10 cellular contexts compared by ENCODE assay signal in genomic region chr17:18129041-18129502, GRCh38. TPM values are rescaled to one million over a fixed set of nuclear protein-coding genes. Genes with fewer than 3 reads are reported as not detected.
DNase-seq lines count a peak whose midpoint lies in the region; ATAC-seq and TF ChIP-seq lines count a peak whose summit lies in the region.
"Had no signal": no experiment of that assay in that cellular context is flagged by ENCODE, and none has a peak within 500 bp of the region (broad histone marks: within the 10 kb centered on the region; RNA-seq: fewer than 3 reads in every experiment).

No MANE protein-coding gene starts in this region.

- TF ChIP-seq CTCF in SK-N-SH (IDR thresholded peaks at IDR 0.05) (no peak), upper lobe of right lung (IDR thresholded peaks at IDR 0.05) (no peak)

- H3K9me3 ChIP-seq in SK-N-SH (no peaks in the 10 kb centered on the region), upper lobe of right lung (no peaks in the 10 kb centered on the region), Karpas-422 (ENCODE audit: low read length) (no peaks in the 10 kb centered on the region)
- no peaks in the 10 kb centered on the region for H3K9me3 ChIP-seq in effector memory CD4-positive, alpha-beta T cell (ENCODE audit: control insufficient read depth, low read length)

- H3K4me2 ChIP-seq in SK-N-SH = no peak overlapping the region
- H3K4me2 ChIP-seq in Karpas-422 (ENCODE audit: low read depth, low read length, poor library complexity, severe bottlenecking) = no peak overlapping the region

- ATAC-seq in SK-N-SH treated with all-trans-retinoic acid at 6 μM for 48 hours (peak; percentile 80), upper lobe of right lung (peak; percentile 76), GM18517 (IDR thresholded peaks at IDR 0.05; ENCODE audit: unreplicated experiment) (no peak)

- H4K20me1 ChIP-seq in SK-N-SH (ENCODE audit: insufficient read depth) (no peaks in the 10 kb centered on the region), Karpas-422 (ENCODE audit: insufficient read depth, low read depth, low read length) (no peaks in the 10 kb centered on the region)

- H3K27ac ChIP-seq in SK-N-SH (ENCODE audit: low read depth in 2 of 2, low read length in 1 of 2) (no peak overlapping the region), upper lobe of right lung (no peak overlapping the region), Karpas-422 (ENCODE audit: low read length) (no peak overlapping the region)
- no peak overlapping the region for H3K27ac ChIP-seq in effector memory CD4-positive, alpha-beta T cell (ENCODE audit: insufficient read depth, low read length, poor library complexity, severe bottlenecking)

- H3K4me3 ChIP-seq in SK-N-SH (ENCODE audit: low read depth in 2 of 2, low read length in 1 of 2) (no peak overlapping the region), upper lobe of right lung (no peak overlapping the region), Karpas-422 (ENCODE audit: low read length) (no peak overlapping the region)
- no peak overlapping the region for H3K4me3 ChIP-seq in effector memory CD4-positive, alpha-beta T cell (ENCODE audit: insufficient read depth, low read depth, low read length, poor library complexity, severe bottlenecking)

- no peaks in the 10 kb centered on the region for H3K79me2 ChIP-seq in SK-N-SH (ENCODE audit: insufficient read depth)
- no peaks in the 10 kb centered on the region for H3K79me2 ChIP-seq in Karpas-422 (ENCODE audit: low read length)

- H3K27me3 ChIP-seq in SK-N-SH (ENCODE audit: insufficient read depth) = no peaks in the 10 kb centered on the region
- H3K27me3 ChIP-seq in upper lobe of right lung = no peaks in the 10 kb centered on the region
- no peaks in the 10 kb centered on the region for H3K27me3 ChIP-seq in Karpas-422 (ENCODE audit: low read length)
- no peaks in the 10 kb centered on the region for H3K27me3 ChIP-seq in effector memory CD4-positive, alpha-beta T cell (replicated peaks; ENCODE audit: control insufficient read depth, insufficient read depth, low read length, poor library complexity, severe bottlenecking)

- DNase-seq in SK-N-SH (no peak), SW480 (ENCODE audit: low spot score) (peak; percentile 63), foreskin melanocyte (peak; percentile 17), upper lobe of right lung (peak; percentile 76), Karpas-422 (no peak)
- DNase-seq in effector memory CD4-positive, alpha-beta T cell = no peak
- DNase-seq: activated CD4-positive, alpha-beta T cell treated with anti-CD3 and anti-CD28 coated beads for 48 hours; AML-193 had no signal

- H3K9me2 ChIP-seq in SK-N-SH (no peaks in the 10 kb centered on the region), Karpas-422 (replicated peaks; ENCODE audit: insufficient read depth, low read length) (no peaks in the 10 kb centered on the region)

- CTCF ChIA-PET in SK-N-SH (lab: Yijun Ruan, JAX) = interaction anchor here (0.9 to 1.1 kb wide), 3 partner anchors 12 to 86 kb away, joined by 3 read pairs; no protein-coding TSS in a partner anchor

- no peaks in the 10 kb centered on the region for H3F3A ChIP-seq in SK-N-SH (replicated peaks; ENCODE audit: insufficient read depth)

- H2AFZ ChIP-seq in SK-N-SH (ENCODE audit: low read depth) = no peak overlapping the region
- H2AFZ ChIP-seq in Karpas-422 (ENCODE audit: low read length) = no peak overlapping the region

- no peaks in the 10 kb centered on the region for H3K36me3 ChIP-seq in SK-N-SH (replicated peaks in 1 of 2; ENCODE audit: control insufficient read depth in 1 of 2, insufficient read depth in 2 of 2, low read length in 1 of 2)
- H3K36me3 ChIP-seq in upper lobe of right lung = no peaks in the 10 kb centered on the region
- H3K36me3 ChIP-seq in Karpas-422 (ENCODE audit: insufficient read depth, low read length) = no peaks in the 10 kb centered on the region
- H3K36me3 ChIP-seq in effector memory CD4-positive, alpha-beta T cell (ENCODE audit: control insufficient read depth, insufficient read depth, low read length) = no peaks in the 10 kb centered on the region

- peaks cover 0 to 6% of the 10 kb centered on the region in 2 experiments; a peak in 1 of 4 replicates for H3K4me1 ChIP-seq in SK-N-SH (ENCODE audit: control insufficient read depth in 1 of 2, insufficient read depth in 2 of 2, low read depth in 1 of 2, low read length in 1 of 2)
- H3K4me1 ChIP-seq in upper lobe of right lung = no peaks in the 10 kb centered on the region
- no peaks in the 10 kb centered on the region for H3K4me1 ChIP-seq in Karpas-422 (ENCODE audit: low read length)
- H3K4me1 ChIP-seq in effector memory CD4-positive, alpha-beta T cell (ENCODE audit: control insufficient read depth, insufficient read depth, low read length, poor library complexity, severe bottlenecking) = no peaks in the 10 kb centered on the region

- intact Hi-C loops in upper lobe of right lung (cut with DNase I) = no loop called here

- no peak overlapping the region for H3K9ac ChIP-seq in SK-N-SH
- no peak overlapping the region for H3K9ac ChIP-seq in Karpas-422 (ENCODE audit: low read length)

- POLR2A ChIA-PET in SK-N-SH (lab: Yijun Ruan, JAX) = no interaction called here

- TF ChIP-seq EP300 in SK-N-SH (IDR thresholded peaks at IDR 0.05; ENCODE audit: borderline replicate concordance in 1 of 2, low read depth in 1 of 2, low read length in 1 of 2) = no peak

- 67% methylated on average over 4 of the region's 4 CpGs for WGBS in SK-N-SH (ENCODE audit: low lambda C conversion rate)

- TF ChIP-seq RAD21 in SK-N-SH (IDR thresholded peaks at IDR 0.05; ENCODE audit: low read length) = no peak

TF ChIP-seq in SK-N-SH treated with all-trans-retinoic acid at 6 μM for 48 hours, 23 proteins besides CTCF, POLR2A, EP300 and RAD21 (continues in another document):
- TF ChIP-seq SNAI2 (CRISPR knock-in tag; IDR thresholded peaks at IDR 0.05) (no peak), ZNF8 (CRISPR knock-in tag; IDR thresholded peaks at IDR 0.05) (no peak), CSRNP3 (CRISPR knock-in tag; IDR thresholded peaks at IDR 0.05) (no peak), TOX (CRISPR knock-in tag; IDR thresholded peaks at IDR 0.05; ENCODE audit: borderline replicate concordance) (no peak), TCF4 (CRISPR knock-in tag; IDR thresholded peaks at IDR 0.05; ENCODE audit: borderline replicate concordance) (no peak)

TF ChIP-seq in SK-N-SH, 30 proteins besides CTCF, POLR2A, EP300 and RAD21 (continues in another document):
- TF ChIP-seq JUND (IDR thresholded peaks at IDR 0.05) = no peak
- no peak for TF ChIP-seq FOSL2 (IDR thresholded peaks at IDR 0.05; ENCODE audit: borderline replicate concordance, low read depth)
- TF ChIP-seq YY1 (IDR thresholded peaks at IDR 0.05; ENCODE audit: low read depth) = no peak
- no peak for TF ChIP-seq POLR2AphosphoS5 (IDR thresholded peaks at IDR 0.05; ENCODE audit: low read depth, low read length)
- TF ChIP-seq FOXM1 (IDR thresholded peaks at IDR 0.05; ENCODE audit: low read depth) = no peak
- TF ChIP-seq TCF12 (IDR thresholded peaks at IDR 0.05) = no peak
- no peak; the same call in 1 of the 2 replicates for TF ChIP-seq USF1 (IDR thresholded peaks at IDR 0.05; ENCODE audit: borderline replicate concordance, low read depth)
- TF ChIP-seq FOXJ3 (CRISPR knock-in tag; IDR thresholded peaks at IDR 0.05) = no peak
- no peak for TF ChIP-seq GABPA (IDR thresholded peaks at IDR 0.05; ENCODE audit: low read depth)
- TF ChIP-seq GATA2 (CRISPR knock-in tag; IDR thresholded peaks at IDR 0.05) = no peak
- TF ChIP-seq RCOR1 (IDR thresholded peaks at IDR 0.05; ENCODE audit: low read length) = no peak
- no peak for TF ChIP-seq ELF1 (IDR thresholded peaks at IDR 0.05)
- no peak for TF ChIP-seq RFX5 (IDR thresholded peaks at IDR 0.05; ENCODE audit: low read length)
- no peak for TF ChIP-seq EZH2phosphoT487 (IDR thresholded peaks at IDR 0.05; ENCODE audit: borderline replicate concordance, low read depth)
- no peak for TF ChIP-seq RXRA (IDR thresholded peaks at IDR 0.05; ENCODE audit: borderline replicate concordance, low read depth)
- TF ChIP-seq SMC3 (IDR thresholded peaks at IDR 0.05; ENCODE audit: low read depth, low read length) = no peak

RNA-seq across cellular contexts. Expression of gene MYO15A, which starts 20.5 kb away (rescaled TPM):
- polyA plus RNA-seq in SK-N-SH (2012; rRNA removed) = 0.15 and 0.43 TPM in 2 replicates
- polyA plus RNA-seq in SK-N-SH (2012; cell fraction: cytosol; rRNA removed) = 0.09 and 0.14 TPM in 2 replicates
- 3.1 TPM in 2 replicates for polyA plus RNA-seq in SK-N-SH (2012; cell fraction: nucleus; rRNA removed)
- total RNA-seq in upper lobe of right lung = 2.8 TPM
- total RNA-seq in Karpas-422 (2014; rRNA removed; shearing (Covaris generic); ENCODE audit: low replicate concordance) = 0.11 and 1.3 TPM in 2 replicates

RNA-seq across cellular contexts. Expression of gene DRG2, which starts 41.3 kb away (rescaled TPM):
- 39.9 and 43.9 TPM in 2 replicates for polyA plus RNA-seq in SK-N-SH (2012; rRNA removed)
- polyA plus RNA-seq in SK-N-SH (2012; cell fraction: cytosol; rRNA removed) = 17.7 and 26.0 TPM in 2 replicates
- polyA plus RNA-seq in SK-N-SH (2012; cell fraction: nucleus; rRNA removed) = 106 and 115 TPM in 2 replicates
- total RNA-seq in upper lobe of right lung = 35.1 TPM
- 21.5 and 26.3 TPM in 2 replicates for total RNA-seq in Karpas-422 (2014; rRNA removed; shearing (Covaris generic); ENCODE audit: low replicate concordance)

RNA-seq across cellular contexts. Expression of gene ALKBH5, which starts 54.6 kb away (rescaled TPM):
- polyA plus RNA-seq in SK-N-SH (2012; rRNA removed) = 41.0 and 42.9 TPM in 2 replicates
- polyA plus RNA-seq in SK-N-SH (2012; cell fraction: cytosol; rRNA removed) = 32.7 and 42.2 TPM in 2 replicates
- polyA plus RNA-seq in SK-N-SH (2012; cell fraction: nucleus; rRNA removed) = 19.4 and 24.2 TPM in 2 replicates
- 99.1 TPM for total RNA-seq in upper lobe of right lung
- 124 and 145 TPM in 2 replicates for total RNA-seq in Karpas-422 (2014; rRNA removed; shearing (Covaris generic); ENCODE audit: low replicate concordance)

Comparison
In these comparisons a context has a peak if more than half of its experiments do, and no peak if none do; other contexts are left out.
1. DNase-seq: peak in SW480 (single experiment), foreskin melanocyte (single experiment) and upper lobe of right lung (single experiment); none in SK-N-SH (single experiment), Karpas-422 (single experiment) and effector memory CD4-positive, alpha-beta T cell (0 of 3).